24 cellular contexts compared by ENCODE assay signal in genomic region chr6:158418501-158418900, GRCh38.
DNase-seq lines count a peak whose midpoint lies in the region; ATAC-seq and TF ChIP-seq lines count a peak whose summit lies in the region.
"Had no signal": no experiment of that assay in that cellular context is flagged by ENCODE, and none has a peak within 500 bp of the region (broad histone marks: within the 10 kb centered on the region; RNA-seq: fewer than 3 reads in every experiment).

No MANE protein-coding gene starts in this region.

- no peak overlapping the region for H3K27ac ChIP-seq in adrenal gland
- H3K27ac ChIP-seq: ascending aorta, testis, vagina, WERI-Rb-1 had no signal

- WGBS in adrenal gland, 4 donors = 94 to 100% (median 96%) methylated on average over 2 of the region's 2 CpGs

- no peaks in the 10 kb centered on the region for H3K36me3 ChIP-seq in adrenal gland (replicated peaks in 1 of 2)

- no peaks in the 10 kb centered on the region for H3K27me3 ChIP-seq in adrenal gland
- H3K27me3 ChIP-seq: ascending aorta, testis, vagina had no signal

- DNase-seq in EH (ENCODE audit: low read depth) = peak; percentile 72
- peak; percentile 77 for DNase-seq in MV-4-11 (lab: John Stamatoyannopoulos, UW)
- peak; percentile 55 to 78 for DNase-seq in cardiac fibroblast (ENCODE audit: low read depth in 2 of 2)
- DNase-seq in foreskin fibroblast = peak; percentile 35 to 43
- DNase-seq in adrenal gland = no peak
- no peak for DNase-seq in retina
- no peak for DNase-seq in cerebellum (ENCODE audit: low spot score)
- DNase-seq: activated naive CD4-positive, alpha-beta T cell treated with anti-CD3 and anti-CD28 coated beads, Interleukin-2, amount 50 U/mL, for 16 hours; Caco-2; DND-41; effector CD4-positive, alpha-beta T cell; MM.1S; naive thymus-derived CD8-positive, alpha-beta T cell; NCI-H1694 treated with DMSO at 0.1 percent for 48 hours; NCI-H526 treated with DMSO at 0.1 percent for 48 hours; RPMI8226; testis; WERI-Rb-1 had no signal

- H3K9me3 ChIP-seq in adrenal gland (replicated peaks in 1 of 3) = no peaks in the 10 kb centered on the region
- H3K9me3 ChIP-seq: Caco-2, testis, vagina had no signal

- TF ChIP-seq CTCF in cardiac fibroblast (IDR thresholded peaks at IDR 0.05; ENCODE audit: low read depth, low read length) = no peak
- TF ChIP-seq CTCF in foreskin fibroblast (IDR thresholded peaks at IDR 0.05; ENCODE audit: low read depth, low read length) = no peak
- TF ChIP-seq CTCF in adrenal gland (IDR thresholded peaks at IDR 0.05) = no peak

- ATAC-seq in GM19452 (IDR thresholded peaks at IDR 0.05; ENCODE audit: unreplicated experiment) = no peak
- ATAC-seq: HCT116; naive thymus-derived CD8-positive, alpha-beta T cell; stimulated activated effector memory CD8-positive, alpha-beta T cell treated with anti-CD3 and anti-CD28 coated beads, Interleukin-12 subunit alpha, Interleukin-12 subunit beta, amount 100 ng/mL, for 72 hours had no signal

- peaks cover 0 to 8% of the 10 kb centered on the region in 2 donors for H3K4me1 ChIP-seq in adrenal gland (replicated peaks in 1 of 2)
- H3K4me1 ChIP-seq: ascending aorta, Caco-2, testis, vagina had no signal

- no peak for TF ChIP-seq POLR2A in adrenal gland (IDR thresholded peaks at IDR 0.05)

- H3K4me3 ChIP-seq in cardiac fibroblast (replicated peaks in 1 of 2; ENCODE audit: low read depth in 2 of 2, low read length in 2 of 2) = no peak overlapping the region
- H3K4me3 ChIP-seq in foreskin fibroblast (ENCODE audit: low read depth in 1 of 2, low read length in 2 of 2) = no peak overlapping the region
- H3K4me3 ChIP-seq in adrenal gland = no peak overlapping the region
- H3K4me3 ChIP-seq: ascending aorta, skin epidermis, testis, vagina had no signal

- intact Hi-C loops in adrenal gland (cut with DNase I) = no loop called here

Comparison
In these comparisons a context has a peak if more than half of its experiments do, and no peak if none do; other contexts are left out.
1. DNase-seq: peak in EH (single experiment), MV-4-11 (single experiment), cardiac fibroblast (2 of 2) and foreskin fibroblast (2 of 2); none in adrenal gland (0 of 7), retina (single experiment) and cerebellum (single experiment).